13 cellular contexts compared by ENCODE assay signal in genomic region chr21:41639766-41640165, GRCh38.
"Had no signal": no experiment of that assay in that cellular context is flagged by ENCODE, and none has a peak within 500 bp of the region (broad histone marks: within the 10 kb centered on the region; RNA-seq: fewer than 3 reads in every experiment).

No MANE protein-coding gene starts in this region.

- ATAC-seq: esophagus mucosa; heart left ventricle; naive thymus-derived CD4-positive, alpha-beta T cell had no signal

- H3K27me3 ChIP-seq: heart left ventricle, right atrium auricular region had no signal

- H3K4me1 Mint-ChIP-seq: naive thymus-derived CD4-positive, alpha-beta T cell had no signal

- H3K36me3 ChIP-seq: heart left ventricle, right atrium auricular region had no signal

- H3K27ac Mint-ChIP-seq: naive thymus-derived CD4-positive, alpha-beta T cell had no signal

- H3K27ac ChIP-seq: right atrium auricular region had no signal

- H3K9me3 ChIP-seq: heart left ventricle, right atrium auricular region had no signal

- H3K4me3 ChIP-seq: heart left ventricle, right atrium auricular region had no signal

- DNase-seq: effector memory CD4-positive, alpha-beta T cell; heart left ventricle; hypothalamus; kidney glomerular epithelial cell; mesendoderm; naive thymus-derived CD4-positive, alpha-beta T cell; small intestine; stimulated activated CD4-positive, alpha-beta T cell treated with anti-CD3 and anti-CD28 coated beads, Interleukin-12 subunit alpha, Interleukin-12 subunit beta, amount 100 ng/mL, for 4 hours; stimulated activated naive CD4-positive, alpha-beta T cell treated with Interleukin-2 at 50 U/mL for 16 hours; trophoblast cell had no signal

- H3K4me3 Mint-ChIP-seq: naive thymus-derived CD4-positive, alpha-beta T cell; neural crest cell had no signal
